ENCODE assay signal across 1 cellular context in the genomic region with DNA sequence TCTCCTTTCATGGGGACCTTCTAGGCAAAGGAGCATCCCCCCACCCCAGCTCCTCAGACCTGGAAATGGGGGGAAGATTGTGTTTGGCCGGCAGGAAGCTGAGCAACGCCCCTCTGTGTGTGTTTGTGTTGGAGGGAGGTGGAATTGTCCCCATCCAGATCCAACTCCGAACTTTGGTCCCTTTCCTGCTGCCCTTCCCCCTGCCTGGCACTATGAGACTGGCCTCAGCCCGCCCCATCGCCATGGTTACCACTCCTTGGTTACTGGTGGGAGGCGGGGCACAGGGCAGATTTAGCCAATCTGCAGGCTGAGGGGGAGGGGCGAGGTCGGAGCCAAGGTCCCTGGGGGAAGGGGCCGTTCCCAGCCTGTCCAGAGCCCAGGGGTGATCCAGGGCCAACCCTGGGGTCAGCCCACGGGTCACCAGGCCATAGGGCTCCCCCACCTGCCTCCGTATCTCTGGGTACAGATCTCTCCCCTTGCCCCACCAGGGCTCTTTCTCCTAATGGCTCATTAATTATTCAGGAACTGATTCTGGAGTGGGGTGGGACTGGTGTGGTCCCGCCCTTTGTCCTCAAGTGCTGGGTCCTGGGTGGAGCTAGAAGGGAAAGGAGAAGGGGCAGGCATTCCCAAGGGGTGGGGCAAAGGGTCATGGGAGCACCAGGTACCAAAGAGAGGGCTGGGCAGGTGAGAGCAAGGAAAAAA.
A peak's percentile ranks its signal among the peaks of the same experiment; 100 is the strongest.
TF ChIP-seq lines count a peak whose summit lies in the region.

No MANE protein-coding gene starts in this region.

TF ChIP-seq in HepG2, 621 proteins besides CTCF, POLR2A, EP300 and RAD21 (continued from another document and continues in another):
- TF ChIP-seq AHDC1 (CRISPR knock-in tag; IDR thresholded peaks at IDR 0.05; ENCODE audit: borderline replicate concordance) (no peak), MYC (CRISPR knock-in tag; IDR thresholded peaks at IDR 0.05; ENCODE audit: borderline replicate concordance) (no peak; the same call in 1 of the 2 replicates), ERF (CRISPR knock-in tag; IDR thresholded peaks at IDR 0.05) (no peak; the same call in 1 of the 2 replicates), ZNF580 (CRISPR knock-in tag; IDR thresholded peaks at IDR 0.05; ENCODE audit: borderline replicate concordance, low read depth) (no peak), SMAD1 (CRISPR knock-in tag; IDR thresholded peaks at IDR 0.05; ENCODE audit: borderline replicate concordance, low read depth) (no peak), ZNF138 (CRISPR knock-in tag; IDR thresholded peaks at IDR 0.05; ENCODE audit: low read depth) (no peak), ZNF563 (CRISPR knock-in tag; IDR thresholded peaks at IDR 0.05) (no peak; the same call in 1 of the 2 replicates), FOXA3 (CRISPR knock-in tag; IDR thresholded peaks at IDR 0.05) (peak; percentile 73), ZNF414 (CRISPR knock-in tag; IDR thresholded peaks at IDR 0.05) (0 out of 2 replicates have a peak, but pooled peaks have one; percentile 64), ZNF770 (CRISPR knock-in tag; IDR thresholded peaks at IDR 0.05) (no peak), ZNF841 (CRISPR knock-in tag; IDR thresholded peaks at IDR 0.05; ENCODE audit: borderline replicate concordance) (no peak), ZFP1 (CRISPR knock-in tag; IDR thresholded peaks at IDR 0.05) (no peak), ZNF788 (CRISPR knock-in tag; IDR thresholded peaks at IDR 0.05; ENCODE audit: borderline replicate concordance) (peak; percentile 95; the same call in 1 of the 2 replicates), TMF1 (CRISPR knock-in tag; IDR thresholded peaks at IDR 0.05; ENCODE audit: low read depth) (peak; percentile 69; the same call in 1 of the 2 replicates), ZMYM3 (CRISPR knock-in tag; IDR thresholded peaks at IDR 0.05) (no peak; the same call in 1 of the 2 replicates), MXD4 (CRISPR knock-in tag; IDR thresholded peaks at IDR 0.05) (peak; percentile 53; the same call in 1 of the 2 replicates), EEA1 (CRISPR knock-in tag; IDR thresholded peaks at IDR 0.05; ENCODE audit: borderline replicate concordance) (no peak), MED1 (CRISPR knock-in tag; IDR thresholded peaks at IDR 0.05) (peak; percentile 81; the same call in 1 of the 2 replicates), ZNF18 (CRISPR knock-in tag; IDR thresholded peaks at IDR 0.05; ENCODE audit: insufficient replicate concordance) (no peak)
- TF ChIP-seq, protein P1, sequence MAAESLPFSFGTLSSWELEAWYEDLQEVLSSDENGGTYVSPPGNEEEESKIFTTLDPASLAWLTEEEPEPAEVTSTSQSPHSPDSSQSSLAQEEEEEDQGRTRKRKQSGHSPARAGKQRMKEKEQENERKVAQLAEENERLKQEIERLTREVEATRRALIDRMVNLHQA (CRISPR knock-in tag; IDR thresholded peaks at IDR 0.05): no peak
- TF ChIP-seq, protein P2, sequence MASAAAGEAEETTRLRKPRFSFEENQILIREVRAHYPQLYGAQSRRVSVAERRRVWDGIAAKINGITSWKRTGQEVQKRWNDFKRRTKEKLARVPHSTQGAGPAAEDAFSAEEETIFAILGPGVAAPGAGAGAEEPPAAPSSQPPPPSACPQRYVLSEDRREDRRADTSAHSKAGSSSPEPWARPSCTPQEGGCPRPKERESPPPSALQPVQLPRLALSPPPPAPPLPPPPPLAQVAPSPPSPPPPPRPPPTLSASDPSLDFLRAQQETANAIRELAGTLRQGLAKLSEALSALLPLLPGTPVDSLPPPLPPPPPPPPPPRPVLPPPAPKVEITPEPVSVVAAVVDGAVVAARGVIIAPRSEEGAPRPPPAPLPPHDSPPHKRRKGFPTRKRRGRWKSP (CRISPR knock-in tag; IDR thresholded peaks at IDR 0.05): peak; percentile 9; the same call in 1 of the 2 replicates
- TF ChIP-seq, protein P3, sequence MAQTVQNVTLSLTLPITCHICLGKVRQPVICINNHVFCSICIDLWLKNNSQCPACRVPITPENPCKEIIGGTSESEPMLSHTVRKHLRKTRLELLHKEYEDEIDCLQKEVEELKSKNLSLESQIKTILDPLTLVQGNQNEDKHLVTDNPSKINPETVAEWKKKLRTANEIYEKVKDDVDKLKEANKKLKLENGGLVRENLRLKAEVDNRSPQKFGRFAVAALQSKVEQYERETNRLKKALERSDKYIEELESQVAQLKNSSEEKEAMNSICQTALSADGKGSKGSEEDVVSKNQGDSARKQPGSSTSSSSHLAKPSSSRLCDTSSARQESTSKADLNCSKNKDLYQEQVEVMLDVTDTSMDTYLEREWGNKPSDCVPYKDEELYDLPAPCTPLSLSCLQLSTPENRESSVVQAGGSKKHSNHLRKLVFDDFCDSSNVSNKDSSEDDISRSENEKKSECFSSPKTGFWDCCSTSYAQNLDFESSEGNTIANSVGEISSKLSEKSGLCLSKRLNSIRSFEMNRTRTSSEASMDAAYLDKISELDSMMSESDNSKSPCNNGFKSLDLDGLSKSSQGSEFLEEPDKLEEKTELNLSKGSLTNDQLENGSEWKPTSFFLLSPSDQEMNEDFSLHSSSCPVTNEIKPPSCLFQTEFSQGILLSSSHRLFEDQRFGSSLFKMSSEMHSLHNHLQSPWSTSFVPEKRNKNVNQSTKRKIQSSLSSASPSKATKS (CRISPR knock-in tag; IDR thresholded peaks at IDR 0.05): no peak
- TF ChIP-seq, protein P4, sequence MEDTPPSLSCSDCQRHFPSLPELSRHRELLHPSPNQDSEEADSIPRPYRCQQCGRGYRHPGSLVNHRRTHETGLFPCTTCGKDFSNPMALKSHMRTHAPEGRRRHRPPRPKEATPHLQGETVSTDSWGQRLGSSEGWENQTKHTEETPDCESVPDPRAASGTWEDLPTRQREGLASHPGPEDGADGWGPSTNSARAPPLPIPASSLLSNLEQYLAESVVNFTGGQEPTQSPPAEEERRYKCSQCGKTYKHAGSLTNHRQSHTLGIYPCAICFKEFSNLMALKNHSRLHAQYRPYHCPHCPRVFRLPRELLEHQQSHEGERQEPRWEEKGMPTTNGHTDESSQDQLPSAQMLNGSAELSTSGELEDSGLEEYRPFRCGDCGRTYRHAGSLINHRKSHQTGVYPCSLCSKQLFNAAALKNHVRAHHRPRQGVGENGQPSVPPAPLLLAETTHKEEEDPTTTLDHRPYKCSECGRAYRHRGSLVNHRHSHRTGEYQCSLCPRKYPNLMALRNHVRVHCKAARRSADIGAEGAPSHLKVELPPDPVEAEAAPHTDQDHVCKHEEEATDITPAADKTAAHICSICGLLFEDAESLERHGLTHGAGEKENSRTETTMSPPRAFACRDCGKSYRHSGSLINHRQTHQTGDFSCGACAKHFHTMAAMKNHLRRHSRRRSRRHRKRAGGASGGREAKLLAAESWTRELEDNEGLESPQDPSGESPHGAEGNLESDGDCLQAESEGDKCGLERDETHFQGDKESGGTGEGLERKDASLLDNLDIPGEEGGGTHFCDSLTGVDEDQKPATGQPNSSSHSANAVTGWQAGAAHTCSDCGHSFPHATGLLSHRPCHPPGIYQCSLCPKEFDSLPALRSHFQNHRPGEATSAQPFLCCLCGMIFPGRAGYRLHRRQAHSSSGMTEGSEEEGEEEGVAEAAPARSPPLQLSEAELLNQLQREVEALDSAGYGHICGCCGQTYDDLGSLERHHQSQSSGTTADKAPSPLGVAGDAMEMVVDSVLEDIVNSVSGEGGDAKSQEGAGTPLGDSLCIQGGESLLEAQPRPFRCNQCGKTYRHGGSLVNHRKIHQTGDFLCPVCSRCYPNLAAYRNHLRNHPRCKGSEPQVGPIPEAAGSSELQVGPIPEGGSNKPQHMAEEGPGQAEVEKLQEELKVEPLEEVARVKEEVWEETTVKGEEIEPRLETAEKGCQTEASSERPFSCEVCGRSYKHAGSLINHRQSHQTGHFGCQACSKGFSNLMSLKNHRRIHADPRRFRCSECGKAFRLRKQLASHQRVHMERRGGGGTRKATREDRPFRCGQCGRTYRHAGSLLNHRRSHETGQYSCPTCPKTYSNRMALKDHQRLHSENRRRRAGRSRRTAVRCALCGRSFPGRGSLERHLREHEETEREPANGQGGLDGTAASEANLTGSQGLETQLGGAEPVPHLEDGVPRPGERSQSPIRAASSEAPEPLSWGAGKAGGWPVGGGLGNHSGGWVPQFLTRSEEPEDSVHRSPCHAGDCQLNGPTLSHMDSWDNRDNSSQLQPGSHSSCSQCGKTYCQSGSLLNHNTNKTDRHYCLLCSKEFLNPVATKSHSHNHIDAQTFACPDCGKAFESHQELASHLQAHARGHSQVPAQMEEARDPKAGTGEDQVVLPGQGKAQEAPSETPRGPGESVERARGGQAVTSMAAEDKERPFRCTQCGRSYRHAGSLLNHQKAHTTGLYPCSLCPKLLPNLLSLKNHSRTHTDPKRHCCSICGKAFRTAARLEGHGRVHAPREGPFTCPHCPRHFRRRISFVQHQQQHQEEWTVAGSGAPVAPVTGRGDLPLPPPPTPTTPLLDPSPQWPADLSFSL (CRISPR knock-in tag; IDR thresholded peaks at IDR 0.05): peak; percentile 81; the same call in 1 of the 2 replicates
- TF ChIP-seq, protein P5, sequence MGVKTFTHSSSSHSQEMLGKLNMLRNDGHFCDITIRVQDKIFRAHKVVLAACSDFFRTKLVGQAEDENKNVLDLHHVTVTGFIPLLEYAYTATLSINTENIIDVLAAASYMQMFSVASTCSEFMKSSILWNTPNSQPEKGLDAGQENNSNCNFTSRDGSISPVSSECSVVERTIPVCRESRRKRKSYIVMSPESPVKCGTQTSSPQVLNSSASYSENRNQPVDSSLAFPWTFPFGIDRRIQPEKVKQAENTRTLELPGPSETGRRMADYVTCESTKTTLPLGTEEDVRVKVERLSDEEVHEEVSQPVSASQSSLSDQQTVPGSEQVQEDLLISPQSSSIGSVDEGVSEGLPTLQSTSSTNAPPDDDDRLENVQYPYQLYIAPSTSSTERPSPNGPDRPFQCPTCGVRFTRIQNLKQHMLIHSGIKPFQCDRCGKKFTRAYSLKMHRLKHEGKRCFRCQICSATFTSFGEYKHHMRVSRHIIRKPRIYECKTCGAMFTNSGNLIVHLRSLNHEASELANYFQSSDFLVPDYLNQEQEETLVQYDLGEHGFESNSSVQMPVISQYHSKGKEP (CRISPR knock-in tag; IDR thresholded peaks at IDR 0.05): no peak
